In genomic region chr17:49000943-49001342, GRCh38 we compare ENCODE assay signal across 14 cellular contexts. TPM values are rescaled to one million over a fixed set of nuclear protein-coding genes. Genes with fewer than 3 reads are reported as not detected.
DNase-seq lines count a peak whose midpoint lies in the region; ATAC-seq and TF ChIP-seq lines count a peak whose summit lies in the region.
"Had no signal": no experiment of that assay in that cellular context is flagged by ENCODE, and none has a peak within 500 bp of the region (broad histone marks: within the 10 kb centered on the region; RNA-seq: fewer than 3 reads in every experiment).

No MANE protein-coding gene starts in this region.

- peaks cover 9% of the 10 kb centered on the region for H3K36me3 ChIP-seq in brain microvascular endothelial cell (replicated peaks)
- no peaks in the 10 kb centered on the region for H3K36me3 ChIP-seq in neural cell (ENCODE audit: insufficient read depth, low read length)
- no peaks in the 10 kb centered on the region for H3K36me3 ChIP-seq in heart left ventricle
- H3K36me3 ChIP-seq: left lung had no signal

- peaks cover 2% of the 10 kb centered on the region for H3F3A ChIP-seq in neural cell (ENCODE audit: insufficient read depth, low read length, poor library complexity, severe bottlenecking)

- TF ChIP-seq POLR2A in heart left ventricle (IDR thresholded peaks at IDR 0.05) = no peak

- H3K9me2 ChIP-seq in neural cell (ENCODE audit: insufficient read depth, low read length) = no peaks in the 10 kb centered on the region

- H3K27me3 ChIP-seq in brain microvascular endothelial cell (replicated peaks) = no peaks in the 10 kb centered on the region
- no peaks in the 10 kb centered on the region for H3K27me3 ChIP-seq in neural cell (ENCODE audit: insufficient read depth, low read depth, low read length)
- H3K27me3 ChIP-seq in heart left ventricle = peaks cover 62 to 100% (median 95%) of the 10 kb centered on the region in 9 donors

- TF ChIP-seq RAD21 in neural cell (conservative IDR thresholded peaks at IDR 0.05) = no peak

- TF ChIP-seq EP300 in neural cell (conservative IDR thresholded peaks at IDR 0.05; ENCODE audit: poor library complexity, severe bottlenecking) = no peak

- peak overlapping the region; percentile 93 for H3K9ac ChIP-seq in neural cell (ENCODE audit: low read length)

- H3K9me3 ChIP-seq in neural cell (ENCODE audit: low read length) (no peaks in the 10 kb centered on the region), heart left ventricle (no peaks in the 10 kb centered on the region)
- H3K9me3 ChIP-seq: left lung had no signal

- H2AFZ ChIP-seq in neural cell (ENCODE audit: low read depth, low read length) = no peak overlapping the region

- H4K20me1 ChIP-seq in neural cell (ENCODE audit: insufficient read depth) = peaks cover 6% of the 10 kb centered on the region

- intact Hi-C loops in heart left ventricle (cut with DNase I) = loop anchor here in 2 of 10 donors (10.0 kb wide), 2 partner anchors 256 to 276 kb away; partner anchors contain the start of genes HOXB13 (in 1 of the 2), PRAC1 (in 1 of the 2) and PRAC2 (in 1 of the 2)

- peak overlapping the region; percentile 93 for H3K4me3 ChIP-seq in brain microvascular endothelial cell (ENCODE audit: low read depth, low read length)
- H3K4me3 ChIP-seq in neural cell (ENCODE audit: low read length) = peak overlapping the region; percentile 92
- H3K4me3 ChIP-seq in heart left ventricle = no peak overlapping the region
- H3K4me3 ChIP-seq: left lung had no signal

- H3K4me1 ChIP-seq in heart left ventricle = peaks cover 0 to 27% (median 13%) of the 10 kb centered on the region in 12 donors

- in situ Hi-C loops in brain microvascular endothelial cell (cut with HindIII; ENCODE audit: low pct_ligation_motif_present, low sequenced_read_pairs) = no loop called here

- WGBS in heart left ventricle, 4 donors = 82 to 94% (median 87%) methylated on average over 1 of the region's 1 CpG

- no peak for ATAC-seq in heart left ventricle
- ATAC-seq: left lung had no signal

- DNase-seq in EH (ENCODE audit: low read depth) (peak; percentile 42), MV-4-11 (lab: John Stamatoyannopoulos, UW) (peak; percentile 84), brain microvascular endothelial cell (no peak), NCI-H1092 treated with DMSO at 0.1 percent for 48 hours (lab: John Stamatoyannopoulos, UW) (no peak), SK-N-DZ (ENCODE audit: low spot score) (no peak), NCI-H524 (lab: John Stamatoyannopoulos, UW) (no peak), heart left ventricle (no peak)
- DNase-seq: activated CD4-positive, CD25-positive, alpha-beta regulatory T cell; activated T-cell treated with anti-CD3 and anti-CD28 coated beads, Interleukin-2, amount 50 U/mL, for 48 hours; left lung; NCI-H2029 had no signal

- no peak for TF ChIP-seq CTCF in brain microvascular endothelial cell (IDR thresholded peaks at IDR 0.05; ENCODE audit: low read depth, low read length, missing control alignments)
- no peak for TF ChIP-seq CTCF in neural cell (IDR thresholded peaks at IDR 0.05; ENCODE audit: poor library complexity, severe bottlenecking)
- no peak for TF ChIP-seq CTCF in heart left ventricle (IDR thresholded peaks at IDR 0.05)

- peak overlapping the region; percentile 87 for H3K4me2 ChIP-seq in neural cell (ENCODE audit: low read length)

- H3K27ac ChIP-seq in brain microvascular endothelial cell = peak overlapping the region; percentile 65
- no peak overlapping the region for H3K27ac ChIP-seq in neural cell (ENCODE audit: low read length)
- H3K27ac ChIP-seq in heart left ventricle = no peak overlapping the region
- H3K27ac ChIP-seq: left lung had no signal

- peaks cover 86% of the 10 kb centered on the region for H3K79me2 ChIP-seq in neural cell (replicated peaks; ENCODE audit: insufficient read depth, low read length)

TF ChIP-seq in neural cell, 6 proteins besides CTCF, POLR2A, EP300 and RAD21:
- no peak for TF ChIP-seq TAF1 (IDR thresholded peaks at IDR 0.05; ENCODE audit: low read depth)
- TF ChIP-seq SMC3 (conservative IDR thresholded peaks at IDR 0.05; ENCODE audit: poor library complexity) = no peak
- no peak for TF ChIP-seq REST (IDR thresholded peaks at IDR 0.05; ENCODE audit: borderline replicate concordance)
- no peak for TF ChIP-seq MXI1 (conservative IDR thresholded peaks at IDR 0.05; ENCODE audit: poor library complexity, severe bottlenecking)
- no peak for TF ChIP-seq POLR2AphosphoS5 (IDR thresholded peaks at IDR 0.05)
- no peak for TF ChIP-seq EZH2 (IDR thresholded peaks at IDR 0.05; ENCODE audit: borderline replicate concordance, insufficient read depth, low read length, poor library complexity, severe bottlenecking)

RNA-seq across cellular contexts. Expression of gene IGF2BP1, which starts 3.8 kb away (rescaled TPM):
- 13.0 and 13.9 TPM in 2 replicates for polyA plus RNA-seq in neural cell
- 33.8 and 40.7 TPM in 2 replicates for polyA minus RNA-seq in neural cell
- polyA plus RNA-seq in SK-N-DZ (2014; cell fraction: cytosol; rRNA removed) = 63.4 and 72.2 TPM in 2 replicates
- 47.9 and 78.5 TPM in 2 replicates for polyA plus RNA-seq in SK-N-DZ (2014; cell fraction: nucleus; rRNA removed)
- not detected for total RNA-seq in heart left ventricle
- under 1 TPM in 1 of 2 donors, not detected in 1; 0.01 TPM for polyA plus RNA-seq in heart left ventricle
- total RNA-seq: cardiac septum had no signal

RNA-seq across cellular contexts. Expression of gene GIP, which starts 32.5 kb away (rescaled TPM):
- polyA plus RNA-seq in neural cell = not detected in 2 replicates
- not detected in 2 replicates for polyA minus RNA-seq in neural cell
- polyA plus RNA-seq in SK-N-DZ (2014; cell fraction: cytosol; rRNA removed) = 1.1 TPM in 1 of 2 replicates, not detected in the other
- polyA plus RNA-seq in SK-N-DZ (2014; cell fraction: nucleus; rRNA removed) = not detected in 2 replicates
- total RNA-seq in heart left ventricle = not detected
- not detected for polyA plus RNA-seq in heart left ventricle
- total RNA-seq: cardiac septum, left lung, RPMI7951 had no signal

RNA-seq across cellular contexts. Expression of gene SNF8, which starts 56.3 kb away (rescaled TPM):
- polyA plus RNA-seq in neural cell = 171 and 223 TPM in 2 replicates
- polyA minus RNA-seq in neural cell = 83.0 and 85.9 TPM in 2 replicates
- 187 and 212 TPM in 2 replicates for polyA plus RNA-seq in SK-N-DZ (2014; cell fraction: cytosol; rRNA removed)
- 116 and 127 TPM in 2 replicates for polyA plus RNA-seq in SK-N-DZ (2014; cell fraction: nucleus; rRNA removed)
- 100 to 1,000 TPM in 4 of 9 donors, 10 to 100 TPM in 5; 66.9 to 122 (median 96.1) TPM for total RNA-seq in heart left ventricle
- polyA plus RNA-seq in heart left ventricle = 100 to 1,000 TPM; 143 to 144 TPM

Comparison
In these comparisons a context has a peak if more than half of its experiments do, and no peak if none do; other contexts are left out.
1. DNase-seq: peak in EH (single experiment) and MV-4-11 (single experiment); none in brain microvascular endothelial cell (single experiment), NCI-H1092 treated with DMSO at 0.1 percent for 48 hours (single experiment), SK-N-DZ (single experiment), NCI-H524 (0 of 2) and heart left ventricle (0 of 5).
2. H3K4me3 ChIP-seq: peak in brain microvascular endothelial cell (single experiment) and neural cell (single experiment); none in heart left ventricle (0 of 12).
3. RNA of gene IGF2BP1, which starts 3.8 kb away (polyA plus RNA-seq): 13.0 to 13.9 TPM in neural cell; 0.01 TPM in heart left ventricle; every median in the first group is over 10 times any median in the second.